Comparison of ENCODE assay signal across 8 cellular contexts in genomic region chrX:129843209-129843458, GRCh38. TPM values are rescaled to one million over a fixed set of nuclear protein-coding genes. Genes with fewer than 3 reads are reported as not detected.
DNase-seq lines count a peak whose midpoint lies in the region; ATAC-seq, FAIRE-seq and TF ChIP-seq lines count a peak whose summit lies in the region.

No MANE protein-coding gene starts in this region.

- ATAC-seq in mucosa of descending colon, result no peak
- ATAC-seq in GM18520 (IDR thresholded peaks at IDR 0.05; ENCODE audit: unreplicated experiment), result no peak

- BruUV-seq in A673 (replicated peaks; lab: Mats Ljungman, UMichigan), result no TSS peak

- peak overlapping the region; percentile 91 for H3K9ac ChIP-seq in HUES6 (ENCODE audit: low read length)

- peak overlapping the region; percentile 58 for H3K27ac ChIP-seq in A673 (ENCODE audit: low read depth, low read length, poor library complexity, severe bottlenecking)
- H3K27ac ChIP-seq in HUES6 (ENCODE audit: low read depth, low read length), result peak overlapping the region; percentile 41; the same call in 1 of the 2 replicates

- no peak for FAIRE-seq in bronchial epithelial cell (lab: Jason Lieb, UNC)

- H3K36me3 ChIP-seq in A673 (ENCODE audit: insufficient read depth, low read length, poor library complexity, severe bottlenecking) (no peaks in the 10 kb centered on the region), HUES6 (ENCODE audit: control insufficient read depth, insufficient read depth, low read length) (peaks cover 20% of the 10 kb centered on the region), bronchial epithelial cell (ENCODE audit: control insufficient read depth, insufficient read depth, low read length) (peaks cover 2% of the 10 kb centered on the region), mucosa of descending colon (ENCODE audit: low read depth) (no peaks in the 10 kb centered on the region)

- TF ChIP-seq CTCF in A673 (conservative IDR thresholded peaks at IDR 0.05; ENCODE audit: low read depth, low read length) (no peak), bronchial epithelial cell (IDR thresholded peaks at IDR 0.05; ENCODE audit: insufficient read depth, low read length, severe bottlenecking) (no peak), mucosa of descending colon (IDR thresholded peaks at IDR 0.05) (no peak)

- H3K27me3 ChIP-seq in A673 (replicated peaks; ENCODE audit: insufficient read depth, low read depth, low read length, poor library complexity) (no peaks in the 10 kb centered on the region), HUES6 (ENCODE audit: control insufficient read depth, insufficient read depth, low read length) (peaks cover 9% of the 10 kb centered on the region; the same call in 1 of the 2 replicates), bronchial epithelial cell (ENCODE audit: control insufficient read depth, insufficient read depth, low read length) (no peaks in the 10 kb centered on the region)

- DNase-seq in A673 (ENCODE audit: low spot score) (no peak), bronchial epithelial cell (ENCODE audit: low read depth) (no peak), mucosa of descending colon (no peak), NCI-H774 (lab: John Stamatoyannopoulos, UW) (no peak), putamen (ENCODE audit: low spot score) (no peak), ureter (ENCODE audit: low spot score) (no peak)

- H3K4me3 ChIP-seq in A673 (ENCODE audit: low read depth, low read length, poor library complexity, severe bottlenecking), result peak overlapping the region; percentile 65
- peak overlapping the region; percentile 78 for H3K4me3 ChIP-seq in HUES6 (ENCODE audit: low read depth, low read length)
- H3K4me3 ChIP-seq in bronchial epithelial cell (ENCODE audit: low read depth, low read length), result peak overlapping the region; percentile 81
- peak overlapping the region; percentile 46 for H3K4me3 ChIP-seq in mucosa of descending colon

- H3K4me1 ChIP-seq in A673 (ENCODE audit: insufficient read depth, low read length, poor library complexity, severe bottlenecking) (no peaks in the 10 kb centered on the region), HUES6 (ENCODE audit: control insufficient read depth, insufficient read depth, low read length) (peaks cover 13% of the 10 kb centered on the region; the same call in 1 of the 2 replicates), mucosa of descending colon (ENCODE audit: low read depth) (peaks cover 2% of the 10 kb centered on the region)

- CTCF ChIA-PET in A673 (lab: Charles Lee), result no interaction called here

- H3K9me3 ChIP-seq in A673 (ENCODE audit: low read depth, low read length, poor library complexity, severe bottlenecking) (no peaks in the 10 kb centered on the region), HUES6 (ENCODE audit: control insufficient read depth, insufficient read depth, low read depth, low read length) (no peaks in the 10 kb centered on the region), mucosa of descending colon (no peaks in the 10 kb centered on the region)

- intact Hi-C loops in A673 (cut with micrococcal nuclease; ENCODE audit: unreplicated experiment), result no loop called here
- intact Hi-C loops in mucosa of descending colon (cut with DNase I, micrococcal nuclease), result loop anchor here in 1 of 2 donors (5.0 kb wide), 1 partner anchor 59 kb away; no protein-coding TSS in a partner anchor

- POLR2A ChIA-PET in A673 (lab: Charles Lee; ENCODE audit: low non-redundant PET), result no interaction called here

RNA-seq across cellular contexts. Expression of gene ZDHHC9, which starts 0.6 kb away (rescaled TPM):
- total RNA-seq in A673 (2021) (17.1 and 19.4 TPM in 2 replicates), bronchial epithelial cell (15.4 and 17.1 TPM in 2 replicates), mucosa of descending colon (10 to 100 TPM; 23.1 to 41.2 (median 33.6) TPM), ureter (34.3 TPM)
